ENCODE assay signal across 10 cellular contexts in the genomic region with DNA sequence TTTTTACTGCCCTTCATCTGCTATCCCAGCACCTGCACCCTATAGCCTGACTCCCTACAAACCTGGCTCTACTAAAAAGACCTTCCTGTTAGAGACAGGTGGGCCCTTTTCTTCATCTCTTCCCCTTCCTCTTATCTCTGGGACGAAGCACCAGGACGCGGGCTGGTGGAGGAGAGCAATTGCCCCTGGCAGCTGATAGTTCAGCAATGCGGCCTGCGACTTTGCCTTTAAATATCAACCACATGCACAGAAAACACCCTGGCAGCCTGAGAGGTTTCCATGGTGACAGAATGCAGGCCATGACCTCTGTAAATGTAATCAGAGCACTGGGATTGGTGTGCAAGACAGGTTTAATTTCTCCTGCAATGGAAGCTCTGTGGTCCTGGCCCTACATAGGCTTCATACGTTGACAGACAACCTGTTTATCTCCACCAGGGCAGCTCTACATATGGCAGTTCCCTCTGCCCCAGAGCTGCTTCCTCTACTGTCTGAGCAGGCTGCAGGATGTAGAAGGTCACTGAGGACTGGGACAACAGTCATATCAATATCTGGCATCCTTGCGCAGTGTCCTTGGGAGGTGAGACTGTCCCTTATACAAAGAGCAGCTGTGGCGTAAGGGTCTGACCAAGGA. TPM values are rescaled to one million over a fixed set of nuclear protein-coding genes. Genes with fewer than 3 reads are reported as not detected.
DNase-seq lines count a peak whose midpoint lies in the region; ATAC-seq and TF ChIP-seq lines count a peak whose summit lies in the region.
"Had no signal": no experiment of that assay in that cellular context is flagged by ENCODE, and none has a peak within 500 bp of the region (broad histone marks: within the 10 kb centered on the region; RNA-seq: fewer than 3 reads in every experiment).

No MANE protein-coding gene starts in this region.

- H3K4me2 ChIP-seq in KMS-11: peak overlapping the region; percentile 97

- no peak for TF ChIP-seq POLR2A in breast epithelium (IDR thresholded peaks at IDR 0.05)

- peak; percentile 66 for ATAC-seq in CD4-positive, alpha-beta T cell (ENCODE audit: poor library complexity)
- no peak for ATAC-seq in memory B cell (ENCODE audit: low read depth)

- peak overlapping the region; percentile 66 for H3K27ac ChIP-seq in CD4-positive, alpha-beta T cell (ENCODE audit: low read depth, low read length)
- peak overlapping the region; percentile 98 for H3K27ac ChIP-seq in KMS-11
- H3K27ac ChIP-seq in breast epithelium: no peak overlapping the region

- peak overlapping the region; percentile 85 for H3K9ac ChIP-seq in KMS-11

- H3K9me3 ChIP-seq in CD4-positive, alpha-beta T cell (ENCODE audit: control insufficient read depth, low read length): no peaks in the 10 kb centered on the region
- no peaks in the 10 kb centered on the region for H3K9me3 ChIP-seq in breast epithelium

- H3K4me1 ChIP-seq in KMS-11 (ENCODE audit: low read depth, poor library complexity, severe bottlenecking) (peaks cover 76% of the 10 kb centered on the region), breast epithelium (no peaks in the 10 kb centered on the region)

- peaks cover 94% of the 10 kb centered on the region for H3K4me1 Mint-ChIP-seq in CD4-positive, alpha-beta T cell (ENCODE audit: low read depth)
- H3K4me1 Mint-ChIP-seq in activated CD4-positive, alpha-beta memory T cell treated with anti-CD3 and anti-CD28 coated beads for 36 hours (ENCODE audit: low read depth): peaks cover 90% of the 10 kb centered on the region
- peaks cover 52% of the 10 kb centered on the region for H3K4me1 Mint-ChIP-seq in memory B cell

- peak overlapping the region; percentile 95 for H3K27ac Mint-ChIP-seq in CD4-positive, alpha-beta T cell
- peak overlapping the region; percentile 88 for H3K27ac Mint-ChIP-seq in activated CD4-positive, alpha-beta memory T cell treated with anti-CD3 and anti-CD28 coated beads for 36 hours
- peak overlapping the region; percentile 82 for H3K27ac Mint-ChIP-seq in memory B cell

- H3K27me3 ChIP-seq in CD4-positive, alpha-beta T cell (ENCODE audit: control insufficient read depth, insufficient read depth, low read length): no peaks in the 10 kb centered on the region
- H3K27me3 ChIP-seq in KMS-11 (ENCODE audit: insufficient read depth, low read depth) (no peaks in the 10 kb centered on the region), breast epithelium (peaks cover 0 to 8% of the 10 kb centered on the region in 2 donors)

- intact Hi-C loops in CD4-positive, alpha-beta T cell (cut with DNase I, micrococcal nuclease): loop anchor here (2.0 to 5.0 kb wide), 2 partner anchors 13 to 88 kb away; no protein-coding TSS in a partner anchor
- intact Hi-C loops in activated CD4-positive, alpha-beta memory T cell treated with anti-CD3 and anti-CD28 coated beads for 36 hours (cut with micrococcal nuclease): loop anchor here (5.0 kb wide), 2 partner anchors 48 to 393 kb away; partner anchors contain the start of gene NFE2L1
- intact Hi-C loops in breast epithelium (cut with DNase I; ENCODE audit: low total_unique reads): loop anchor here (10.0 kb wide), 1 partner anchor 65 kb away; no protein-coding TSS in a partner anchor

- no peak for TF ChIP-seq CTCF in CD4-positive, alpha-beta T cell (IDR thresholded peaks at IDR 0.05)
- no peak for TF ChIP-seq CTCF in KMS-11 (conservative IDR thresholded peaks at IDR 0.05; ENCODE audit: low read depth, low read length)
- TF ChIP-seq CTCF in breast epithelium (IDR thresholded peaks at IDR 0.05): no peak

- H3K27me3 Mint-ChIP-seq in CD4-positive, alpha-beta T cell: no peaks in the 10 kb centered on the region
- no peaks in the 10 kb centered on the region for H3K27me3 Mint-ChIP-seq in activated CD4-positive, alpha-beta memory T cell treated with anti-CD3 and anti-CD28 coated beads for 36 hours
- peaks cover 30% of the 10 kb centered on the region for H3K27me3 Mint-ChIP-seq in memory B cell

- no peaks in the 10 kb centered on the region for H3K36me3 Mint-ChIP-seq in CD4-positive, alpha-beta T cell (ENCODE audit: low read depth)
- H3K36me3 Mint-ChIP-seq in activated CD4-positive, alpha-beta memory T cell treated with anti-CD3 and anti-CD28 coated beads for 36 hours: no peaks in the 10 kb centered on the region
- peaks cover 4% of the 10 kb centered on the region for H3K36me3 Mint-ChIP-seq in memory B cell

- peak overlapping the region; percentile 76 for H2AFZ ChIP-seq in KMS-11 (ENCODE audit: low read depth)

- H3K4me3 ChIP-seq in KMS-11 (IDR thresholded peaks at IDR 0.05; ENCODE audit: insufficient read depth, low read depth, low read length): no peak overlapping the region
- no peak overlapping the region for H3K4me3 ChIP-seq in breast epithelium

- no peaks in the 10 kb centered on the region for H3K9me3 Mint-ChIP-seq in CD4-positive, alpha-beta T cell
- peaks cover 4% of the 10 kb centered on the region for H3K9me3 Mint-ChIP-seq in activated CD4-positive, alpha-beta memory T cell treated with anti-CD3 and anti-CD28 coated beads for 36 hours
- H3K9me3 Mint-ChIP-seq in memory B cell: peaks cover 6% of the 10 kb centered on the region

- CTCF ChIA-PET in CD4-positive, alpha-beta T cell (lab: Charles Lee): interaction anchor here (0.9 to 7.1 kb wide), 5 partner anchors 12 to 27 kb away, joined by 3 to 36 read pairs (median 4); no protein-coding TSS in a partner anchor
- CTCF ChIA-PET in activated CD4-positive, alpha-beta memory T cell treated with anti-CD3 and anti-CD28 coated beads for 36 hours (lab: Charles Lee): interaction anchor here (0.8 to 3.5 kb wide), 9 partner anchors 12 to 196 kb away, joined by 3 to 27 read pairs (median 5); partner anchors contain the start of gene HOXB5

- H3K4me3 Mint-ChIP-seq in CD4-positive, alpha-beta T cell: peak overlapping the region; percentile 36
- H3K4me3 Mint-ChIP-seq in activated CD4-positive, alpha-beta memory T cell treated with anti-CD3 and anti-CD28 coated beads for 36 hours: peak overlapping the region; percentile 9
- no peak overlapping the region for H3K4me3 Mint-ChIP-seq in memory B cell

- POLR2A ChIA-PET in CD4-positive, alpha-beta T cell (lab: Charles Lee): interaction anchor here (1.1 to 8.5 kb wide), 6 partner anchors 9 to 104 kb away, joined by 3 to 135 read pairs (median 16); partner anchors contain the start of gene SKAP1
- POLR2A ChIA-PET in activated CD4-positive, alpha-beta memory T cell treated with anti-CD3 and anti-CD28 coated beads for 36 hours (lab: Charles Lee): interaction anchor here (1.5 to 2.3 kb wide), 4 partner anchors 9 to 19 kb away, joined by 3 to 8 read pairs (median 6); no protein-coding TSS in a partner anchor

- H4K20me1 ChIP-seq in KMS-11 (ENCODE audit: insufficient read depth): no peaks in the 10 kb centered on the region

- H3K36me3 ChIP-seq in KMS-11 (ENCODE audit: insufficient read depth) (no peaks in the 10 kb centered on the region), breast epithelium (no peaks in the 10 kb centered on the region)

- DNase-seq in CD4-positive, alpha-beta T cell: peak in 9 of 10 experiments; percentile 16 to 74 (median 43)
- peak; percentile 55 for DNase-seq in activated CD4-positive, alpha-beta memory T cell treated with anti-CD3 and anti-CD28 coated beads for 36 hours
- no peak for DNase-seq in memory B cell (ENCODE audit: low spot score in 2 of 2)
- DNase-seq in KG1 (lab: John Stamatoyannopoulos, UW): no peak
- DNase-seq in Ammon's horn (ENCODE audit: low spot score): no peak
- DNase-seq in breast epithelium (ENCODE audit: low spot score in 2 of 2): no peak
- DNase-seq in SKM-1 (lab: John Stamatoyannopoulos, UW; ENCODE audit: unreplicated experiment): no peak
- DNase-seq: DMS153, NCI-H774 had no signal

- no peaks in the 10 kb centered on the region for H3K79me2 ChIP-seq in KMS-11 (ENCODE audit: insufficient read depth, low read depth)

RNA-seq across cellular contexts. Expression of gene SKAP1, which starts 10.0 kb away (rescaled TPM):
- total RNA-seq in CD4-positive, alpha-beta T cell: 10 to 100 TPM; 92.0 to 95.1 TPM
- 10 to 100 TPM; 71.7 to 77.6 TPM for total RNA-seq in activated CD4-positive, alpha-beta memory T cell treated with anti-CD3 and anti-CD28 coated beads for 36 hours
- 1 to 10 TPM; 1.1 to 7.5 (median 5.9) TPM for total RNA-seq in breast epithelium

Comparison
In these comparisons a context has a peak if more than half of its experiments do, and no peak if none do; other contexts are left out.
1. DNase-seq: peak in CD4-positive, alpha-beta T cell (9 of 10) and activated CD4-positive, alpha-beta memory T cell treated with anti-CD3 and anti-CD28 coated beads for 36 hours (single experiment); none in memory B cell (0 of 2), KG1 (single experiment), Ammon's horn (single experiment), breast epithelium (0 of 2) and SKM-1 (single experiment).
2. H3K27ac ChIP-seq: peak in CD4-positive, alpha-beta T cell (single experiment) and KMS-11 (single experiment); none in breast epithelium (0 of 2).
3. RNA of gene SKAP1, which starts 10.0 kb away (total RNA-seq): 92.0 to 95.1 TPM in CD4-positive, alpha-beta T cell and 71.7 to 77.6 TPM in activated CD4-positive, alpha-beta memory T cell treated with anti-CD3 and anti-CD28 coated beads for 36 hours; 1.1 to 7.5 TPM in breast epithelium; every median in the first group is over 4 times any median in the second.
4. Peak in every context shown above with its lines, with median percentiles within 50 percentile points of each other: H3K27ac Mint-ChIP-seq.